ENCODE assay signal across 10 cellular contexts in genomic region chr11:75543808-75544207, GRCh38.
"Had no signal": no experiment of that assay in that cellular context is flagged by ENCODE, and none has a peak within 500 bp of the region (broad histone marks: within the 10 kb centered on the region; RNA-seq: fewer than 3 reads in every experiment).

No MANE protein-coding gene starts in this region.

- H3K36me3 ChIP-seq: brain microvascular endothelial cell, pancreas had no signal

- H3K27ac ChIP-seq: brain microvascular endothelial cell, pancreas had no signal

- H3K4me3 ChIP-seq: pancreas had no signal

- H3K27me3 ChIP-seq: brain microvascular endothelial cell, pancreas had no signal

- H3K36me3 Mint-ChIP-seq: activated naive CD4-positive, alpha-beta T cell treated with anti-CD3 and anti-CD28 coated beads, Interleukin-2, amount 50 U/mL, for 72 hours had no signal

- FAIRE-seq: pancreas had no signal

- H3K9me3 Mint-ChIP-seq: activated naive CD4-positive, alpha-beta T cell treated with anti-CD3 and anti-CD28 coated beads, Interleukin-2, amount 50 U/mL, for 72 hours had no signal

- H3K9me3 ChIP-seq: pancreas had no signal

- DNase-seq: activated CD4-positive, alpha-beta T cell treated with anti-CD3 and anti-CD28 coated beads for 4 hours; activated T-cell treated with anti-CD3 and anti-CD28 coated beads for 4 hours; brain microvascular endothelial cell; effector memory CD4-positive, alpha-beta T cell; hippocampal formation; pancreas; stimulated activated CD4-positive, alpha-beta T cell treated with anti-CD3 and anti-CD28 coated beads, Interleukin-2, amount 100 ng/mL, for 48 hours; stimulated activated naive CD8-positive, alpha-beta T cell treated with anti-CD3 and anti-CD28 coated beads, Interleukin-15, Interleukin-2, amounts not matched to agents 100 U/mL and 50 U/mL, for 24 hours; T-helper 1 cell had no signal

- H3K27ac Mint-ChIP-seq: activated naive CD4-positive, alpha-beta T cell treated with anti-CD3 and anti-CD28 coated beads, Interleukin-2, amount 50 U/mL, for 72 hours had no signal

- ATAC-seq: pancreas; stimulated activated naive CD8-positive, alpha-beta T cell treated with anti-CD3 and anti-CD28 coated beads, Interleukin-15, Interleukin-2, amounts not matched to agents 100 U/mL and 50 U/mL, for 24 hours had no signal

- H3K4me1 ChIP-seq: pancreas had no signal
